Comparison of ENCODE assay signal across 8 cellular contexts in genomic region chr11:64971421-64972233, GRCh38. TPM values are rescaled to one million over a fixed set of nuclear protein-coding genes. Genes with fewer than 3 reads are reported as not detected.
DNase-seq lines count a peak whose midpoint lies in the region; ATAC-seq and TF ChIP-seq lines count a peak whose summit lies in the region.

TSS of gene MAJIN (minus strand) at chr11:64972108. CDS start at chr11:64959405, 12,703 bp downstream.

- H3K27me3 ChIP-seq in skeletal muscle tissue (ENCODE audit: control insufficient read depth in 3 of 3, insufficient read depth in 3 of 3, low read length in 3 of 3): peaks cover 0 to 3% (median 0%) of the 10 kb centered on the region in 3 donors

- no peaks in the 10 kb centered on the region for H3K27me3 Mint-ChIP-seq in osteocyte (ENCODE audit: unreplicated experiment)

- H3K4me1 Mint-ChIP-seq in osteocyte (ENCODE audit: unreplicated experiment): peaks cover 8% of the 10 kb centered on the region

- H3K9me3 Mint-ChIP-seq in osteocyte (ENCODE audit: unreplicated experiment): no peaks in the 10 kb centered on the region

- peak within 1 kb of the TSS; percentile 65 to 85 (median 77) for H3K4me3 ChIP-seq in skeletal muscle tissue (ENCODE audit: low read length in 3 of 3)

- no peaks in the 10 kb centered on the region for H3K36me3 Mint-ChIP-seq in osteocyte (ENCODE audit: unreplicated experiment)

- no peaks in the 10 kb centered on the region for H3K36me3 ChIP-seq in skeletal muscle tissue (ENCODE audit: control insufficient read depth in 3 of 3, insufficient read depth in 3 of 3, low read length in 3 of 3)

- DNase-seq in DMS114 treated with DMSO at 0.1 percent for 48 hours (lab: John Stamatoyannopoulos, UW; ENCODE audit: unreplicated experiment): peak; percentile 18
- DNase-seq in T1000 (lab: John Stamatoyannopoulos, UW): peak; percentile 61
- peak; percentile 77 for DNase-seq in astrocyte of the hippocampus (ENCODE audit: low read depth, low spot score)
- DNase-seq in hypothalamus (lab: John Stamatoyannopoulos, UW): peak in 45 of 51 donors; percentile 10 to 76 (median 44)
- DNase-seq in osteocyte (ENCODE audit: extremely low spot score, unreplicated experiment): no peak

- H3K9ac ChIP-seq in skeletal muscle tissue (ENCODE audit: low read depth in 1 of 3, low read length in 3 of 3): peak within 1 kb of the TSS in 2 of 3 donors; percentile 68 to 71

- TF ChIP-seq CTCF in osteocyte (IDR thresholded peaks at IDR 0.05): no peak

- H3K27ac Mint-ChIP-seq in osteocyte (ENCODE audit: unreplicated experiment): no peak within 1 kb of the TSS

- no peak within 1 kb of the TSS for H3K27ac ChIP-seq in skeletal muscle tissue (ENCODE audit: low read depth, low read length)

- no peaks in the 10 kb centered on the region for H3K9me3 ChIP-seq in skeletal muscle tissue (ENCODE audit: control insufficient read depth in 3 of 3, low read length in 3 of 3)

- peaks cover 9 to 10% (median 9%) of the 10 kb centered on the region in 3 donors for H3K4me1 ChIP-seq in skeletal muscle tissue (ENCODE audit: control insufficient read depth in 3 of 3, insufficient read depth in 3 of 3, low read length in 3 of 3)

- no peak within 1 kb of the TSS for H3K4me3 Mint-ChIP-seq in osteocyte (ENCODE audit: unreplicated experiment)

- ATAC-seq in GM21515 (IDR thresholded peaks at IDR 0.05; ENCODE audit: unreplicated experiment) (no peak), GM19035 (IDR thresholded peaks at IDR 0.05; ENCODE audit: unreplicated experiment) (no peak)

RNA-seq across cellular contexts. Expression of gene MAJIN, which starts in this region (rescaled TPM):
- total RNA-seq in skeletal muscle tissue (not detected), osteocyte (not detected in 2 replicates)
